In genomic region chr4:1348014-1348513, GRCh38 we compare ENCODE assay signal across 7 cellular contexts. TPM values are rescaled to one million over a fixed set of nuclear protein-coding genes. Genes with fewer than 3 reads are reported as not detected.
DNase-seq lines count a peak whose midpoint lies in the region; ATAC-seq and TF ChIP-seq lines count a peak whose summit lies in the region.

No MANE protein-coding gene starts in this region.

- peak overlapping the region; percentile 87 for H3K4me3 Mint-ChIP-seq in activated naive CD8-positive, alpha-beta T cell treated with anti-CD3 and anti-CD28 coated beads for 36 hours

- peak overlapping the region; percentile 88 for H3K27ac Mint-ChIP-seq in activated naive CD8-positive, alpha-beta T cell treated with anti-CD3 and anti-CD28 coated beads for 36 hours

- no peaks in the 10 kb centered on the region for H3K27me3 Mint-ChIP-seq in activated naive CD8-positive, alpha-beta T cell treated with anti-CD3 and anti-CD28 coated beads for 36 hours

- no peak for ATAC-seq in HG03045 (IDR thresholded peaks at IDR 0.05; ENCODE audit: unreplicated experiment)

- H3K9me3 Mint-ChIP-seq in activated naive CD8-positive, alpha-beta T cell treated with anti-CD3 and anti-CD28 coated beads for 36 hours: no peaks in the 10 kb centered on the region

- 51 to 67% (median 58%) methylated on average over 12 of the region's 12 CpGs for WGBS in stomach, 5 donors

- TF ChIP-seq POLR2A in stomach (IDR thresholded peaks at IDR 0.05): no peak

- H3K36me3 ChIP-seq in HUES48 (ENCODE audit: control insufficient read depth, insufficient read depth, low read length) (peaks cover 23% of the 10 kb centered on the region), stomach (peaks cover 11 to 25% (median 20%) of the 10 kb centered on the region in 4 donors)

- H3K27ac ChIP-seq in HUES48 (ENCODE audit: low read depth, low read length) (peak overlapping the region; percentile 90), stomach (peak overlapping the region; percentile 98 to 100 (median 100))

- DNase-seq in activated naive CD8-positive, alpha-beta T cell treated with anti-CD3 and anti-CD28 coated beads for 36 hours: no peak
- DNase-seq in stomach (no peak), NCI-H128 (lab: John Stamatoyannopoulos, UW; ENCODE audit: unreplicated experiment) (no peak), HEK293T (ENCODE audit: extremely low spot score) (no peak)

- TF ChIP-seq CTCF in stomach (IDR thresholded peaks at IDR 0.05): no peak

- H3K9me3 ChIP-seq in HUES48 (ENCODE audit: control insufficient read depth, insufficient read depth, low read length) (no peaks in the 10 kb centered on the region), iPS-18c (ENCODE audit: control insufficient read depth, insufficient read depth, low read length) (peaks cover 4% of the 10 kb centered on the region), stomach (no peaks in the 10 kb centered on the region)

- peak overlapping the region; percentile 65; the same call in 1 of the 2 replicates for H3K9ac ChIP-seq in HUES48 (ENCODE audit: low read depth, low read length)

- CTCF ChIA-PET in HEK293T (lab: Yijun Ruan, JAX): no interaction called here

- H3K4me1 Mint-ChIP-seq in activated naive CD8-positive, alpha-beta T cell treated with anti-CD3 and anti-CD28 coated beads for 36 hours: peaks cover 28% of the 10 kb centered on the region

- intact Hi-C loops in stomach (cut with DNase I; ENCODE audit: low total_unique reads): loop anchor here (5.0 kb wide), 1 partner anchor 56 kb away; no protein-coding TSS in a partner anchor

- H3K36me3 Mint-ChIP-seq in activated naive CD8-positive, alpha-beta T cell treated with anti-CD3 and anti-CD28 coated beads for 36 hours: peaks cover 2% of the 10 kb centered on the region

- H3K27me3 ChIP-seq in HUES48 (ENCODE audit: control insufficient read depth, insufficient read depth, low read length) (no peaks in the 10 kb centered on the region), stomach (no peaks in the 10 kb centered on the region)

- H3K4me1 ChIP-seq in HUES48 (ENCODE audit: control insufficient read depth, insufficient read depth, low read length) (0 out of 2 replicates have a peak, but pooled peaks cover 5% of the 10 kb centered on the region), stomach (peaks cover 19 to 62% (median 56%) of the 10 kb centered on the region in 4 donors)

- peak overlapping the region; percentile 72 for H3K4me3 ChIP-seq in HUES48 (ENCODE audit: low read depth, low read length)
- peak overlapping the region; percentile 85 for H3K4me3 ChIP-seq in iPS-18c (ENCODE audit: insufficient read depth, low read depth, low read length)
- H3K4me3 ChIP-seq in stomach: peak overlapping the region; percentile 73 to 97 (median 91)

- TF ChIP-seq EP300 in stomach (IDR thresholded peaks at IDR 0.05): no peak

- POLR2A ChIA-PET in HEK293T (lab: Yijun Ruan, JAX): interaction anchor here (1.4 to 2.5 kb wide), 2 partner anchors 21 to 97 kb away, joined by 3 to 15 read pairs; no protein-coding TSS in a partner anchor

TF ChIP-seq in HEK293T, 16 proteins besides CTCF, POLR2A, EP300 and RAD21:
- TF ChIP-seq CTBP1 (IDR thresholded peaks at IDR 0.05; ENCODE audit: borderline replicate concordance): no peak
- no peak for TF ChIP-seq ELF4 (IDR thresholded peaks at IDR 0.05)
- no peak for TF ChIP-seq TARDBP (IDR thresholded peaks at IDR 0.05)
- no peak for TF ChIP-seq FOXM1 (IDR thresholded peaks at IDR 0.05; ENCODE audit: borderline replicate concordance)

RNA-seq across cellular contexts. Expression of gene UVSSA, which starts 1.1 kb away (rescaled TPM):
- total RNA-seq in activated naive CD8-positive, alpha-beta T cell treated with anti-CD3 and anti-CD28 coated beads for 36 hours: 10 to 100 TPM; 13.2 to 14.1 TPM
- total RNA-seq in stomach: 100 to 1,000 TPM in 1 of 5 donors, 10 to 100 TPM in 4; 15.1 to 103 (median 53.9) TPM
- polyA plus RNA-seq in stomach: 1 to 10 TPM; 4.1 to 7.0 (median 5.2) TPM

RNA-seq across cellular contexts. Expression of gene NKX1-1, which starts 58.2 kb away (rescaled TPM):
- total RNA-seq in activated naive CD8-positive, alpha-beta T cell treated with anti-CD3 and anti-CD28 coated beads for 36 hours: not detected
- total RNA-seq in stomach: not detected
- polyA plus RNA-seq in stomach: not detected

RNA-seq across cellular contexts. Expression of gene MAEA, which starts 58.4 kb away (rescaled TPM):
- total RNA-seq in activated naive CD8-positive, alpha-beta T cell treated with anti-CD3 and anti-CD28 coated beads for 36 hours: 10 to 100 TPM; 51.3 to 53.2 TPM
- total RNA-seq in stomach: 100 to 1,000 TPM in 3 of 5 donors, 10 to 100 TPM in 2; 34.0 to 295 (median 103) TPM
- polyA plus RNA-seq in stomach: 10 to 100 TPM; 42.3 to 48.4 (median 42.8) TPM
